ENCODE assay signal across 14 cellular contexts in genomic region chr1:55168353-55168752, GRCh38.
"Had no signal": no experiment of that assay in that cellular context is flagged by ENCODE, and none has a peak within 500 bp of the region (broad histone marks: within the 10 kb centered on the region; RNA-seq: fewer than 3 reads in every experiment).

No MANE protein-coding gene starts in this region.

- H3K9me3 Mint-ChIP-seq: nephron; stimulated activated naive B cell treated with anti-CD40 and anti-IgM and Interleukin-4, amounts not matched to agents 10 μg/mL and 1 μg/mL and 100 μg/mL, for 72 hours had no signal

- H3K9me3 ChIP-seq: ascending aorta, psoas muscle, right lobe of liver, suprapubic skin, upper lobe of right lung had no signal

- H3K4me3 ChIP-seq: ascending aorta, lung, psoas muscle, right lobe of liver, suprapubic skin, upper lobe of right lung had no signal

- DNase-seq: activated CD4-positive, alpha-beta T cell treated with anti-CD3 and anti-CD28 coated beads, Interleukin-2, amount 50 U/mL, for 48 hours; activated CD8-positive, alpha-beta memory T cell treated with anti-CD3 and anti-CD28 coated beads, Interleukin-2, amount 50 U/mL, for 4 hours; foreskin melanocyte; head of caudate nucleus; psoas muscle; right lobe of liver; stimulated activated naive B cell treated with anti-CD40 and anti-IgM and Interleukin-4, amounts not matched to agents 10 μg/mL and 1 μg/mL and 100 μg/mL, for 72 hours; upper lobe of right lung had no signal

- H3K4me3 Mint-ChIP-seq: nephron; stimulated activated naive B cell treated with anti-CD40 and anti-IgM and Interleukin-4, amounts not matched to agents 10 μg/mL and 1 μg/mL and 100 μg/mL, for 72 hours had no signal

- H3K27ac Mint-ChIP-seq: nephron had no signal

- H3K4me1 ChIP-seq: ascending aorta, right lobe of liver, suprapubic skin, upper lobe of right lung had no signal

- H3K27ac ChIP-seq: ascending aorta, psoas muscle, right lobe of liver, suprapubic skin, upper lobe of right lung had no signal

- ATAC-seq: psoas muscle; right lobe of liver; stimulated activated naive B cell treated with anti-CD40 and anti-IgM and Interleukin-4, amounts not matched to agents 10 μg/mL and 1 μg/mL and 100 μg/mL, for 72 hours; upper lobe of right lung had no signal

- H3K27me3 Mint-ChIP-seq: stimulated activated naive B cell treated with anti-CD40 and anti-IgM and Interleukin-4, amounts not matched to agents 10 μg/mL and 1 μg/mL and 100 μg/mL, for 72 hours had no signal

- H3K27me3 ChIP-seq: ascending aorta, right lobe of liver, suprapubic skin, upper lobe of right lung had no signal

- FAIRE-seq: bronchial epithelial cell, colon had no signal
